Comparison of ENCODE assay signal across 15 cellular contexts in the genomic region with DNA sequence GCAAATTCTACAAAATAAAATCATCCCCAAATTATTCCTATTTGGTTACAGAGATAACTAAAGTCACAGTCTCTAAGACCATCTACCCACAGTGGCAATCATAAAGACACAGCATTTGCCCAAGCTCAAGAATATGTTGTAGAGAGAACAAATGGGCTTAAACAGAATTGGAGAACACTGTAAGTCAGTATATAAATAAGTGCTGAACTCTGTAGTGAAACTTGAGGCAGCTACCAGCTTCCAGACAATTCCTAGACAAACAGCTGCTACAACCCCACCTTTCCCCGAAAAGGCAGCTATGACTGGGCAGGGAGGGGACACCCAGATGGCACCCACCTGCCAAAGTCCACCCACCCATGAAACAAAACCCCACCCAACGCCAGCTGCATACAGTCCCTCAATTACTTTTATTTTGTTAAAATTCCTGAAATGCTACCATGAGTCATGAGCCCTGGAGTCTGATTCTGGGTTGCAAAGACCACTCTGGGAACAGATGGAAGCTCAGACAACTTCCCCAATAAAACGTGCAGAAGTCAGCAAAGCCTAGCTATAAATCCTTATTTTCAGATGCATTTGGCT. TPM values are rescaled to one million over a fixed set of nuclear protein-coding genes. Genes with fewer than 3 reads are reported as not detected.
DNase-seq lines count a peak whose midpoint lies in the region; ATAC-seq and TF ChIP-seq lines count a peak whose summit lies in the region.
"Had no signal": no experiment of that assay in that cellular context is flagged by ENCODE, and none has a peak within 500 bp of the region (broad histone marks: within the 10 kb centered on the region; RNA-seq: fewer than 3 reads in every experiment).

No MANE protein-coding gene starts in this region.

- no peak for ATAC-seq in left ventricle myocardium superior
- no peak for ATAC-seq in natural killer cell treated with Interleukin-12 subunit alpha and Interleukin-12 subunit beta and Interleukin-15 and Interleukin-18, amount 100 ng/mL, for 72 hours

- H3K9me3 Mint-ChIP-seq in activated T-cell treated with anti-CD3 and anti-CD28 coated beads, Interleukin-2, amount 50 U/mL, for 24 hours = peaks cover 4% of the 10 kb centered on the region
- H3K9me3 Mint-ChIP-seq in natural killer cell treated with Interleukin-12 subunit alpha and Interleukin-12 subunit beta and Interleukin-15 and Interleukin-18, amount 100 ng/mL, for 72 hours = no peaks in the 10 kb centered on the region

- H3K36me3 ChIP-seq in right atrium auricular region = no peaks in the 10 kb centered on the region
- H3K36me3 ChIP-seq in kidney epithelial cell (ENCODE audit: control insufficient read depth, insufficient read depth, low read length) = no peaks in the 10 kb centered on the region

- no peak overlapping the region for H3K27ac Mint-ChIP-seq in activated T-cell treated with anti-CD3 and anti-CD28 coated beads, Interleukin-2, amount 50 U/mL, for 24 hours
- no peak overlapping the region for H3K27ac Mint-ChIP-seq in natural killer cell treated with Interleukin-12 subunit alpha and Interleukin-12 subunit beta and Interleukin-15 and Interleukin-18, amount 100 ng/mL, for 72 hours

- peaks cover 57% of the 10 kb centered on the region for H3K4me1 Mint-ChIP-seq in activated T-cell treated with anti-CD3 and anti-CD28 coated beads, Interleukin-2, amount 50 U/mL, for 24 hours (ENCODE audit: low read depth)
- peaks cover 27 to 40% of the 10 kb centered on the region in 2 donors for H3K4me1 Mint-ChIP-seq in natural killer cell treated with Interleukin-12 subunit alpha and Interleukin-12 subunit beta and Interleukin-15 and Interleukin-18, amount 100 ng/mL, for 72 hours (ENCODE audit: low read depth in 2 of 2)

- H3K27me3 Mint-ChIP-seq in activated T-cell treated with anti-CD3 and anti-CD28 coated beads, Interleukin-2, amount 50 U/mL, for 24 hours = no peaks in the 10 kb centered on the region
- H3K27me3 Mint-ChIP-seq in natural killer cell treated with Interleukin-12 subunit alpha and Interleukin-12 subunit beta and Interleukin-15 and Interleukin-18, amount 100 ng/mL, for 72 hours = no peaks in the 10 kb centered on the region

- peaks cover 0 to 56% of the 10 kb centered on the region in 2 donors for H3K4me1 ChIP-seq in right atrium auricular region

- H3K4me3 ChIP-seq in right atrium auricular region = no peak overlapping the region
- H3K4me3 ChIP-seq in kidney epithelial cell (ENCODE audit: low read depth, low read length) = no peak overlapping the region

- TF ChIP-seq CTCF in right atrium auricular region (IDR thresholded peaks at IDR 0.05) (no peak), kidney epithelial cell (IDR thresholded peaks at IDR 0.05; ENCODE audit: insufficient read depth, low read length, poor library complexity, severe bottlenecking) (no peak)

- intact Hi-C loops in left ventricle myocardium superior (cut with micrococcal nuclease) = no loop called here

- peaks cover 0 to 5% of the 10 kb centered on the region in 2 donors for H3K9me3 ChIP-seq in right atrium auricular region

- H3K4me3 Mint-ChIP-seq in activated T-cell treated with anti-CD3 and anti-CD28 coated beads, Interleukin-2, amount 50 U/mL, for 24 hours = no peak overlapping the region
- H3K4me3 Mint-ChIP-seq in natural killer cell treated with Interleukin-12 subunit alpha and Interleukin-12 subunit beta and Interleukin-15 and Interleukin-18, amount 100 ng/mL, for 72 hours = no peak overlapping the region

- H3K27me3 ChIP-seq in right atrium auricular region (no peaks in the 10 kb centered on the region), kidney epithelial cell (ENCODE audit: control insufficient read depth, insufficient read depth, low read length) (no peaks in the 10 kb centered on the region)

- H3K27ac ChIP-seq in right atrium auricular region = peak overlapping the region; percentile 59 to 60
- H3K27ac ChIP-seq: VCaP had no signal

- DNase-seq in right atrium auricular region (ENCODE audit: low spot score) = no peak
- DNase-seq in left ventricle myocardium superior = no peak
- peak; percentile 59 for DNase-seq in astrocyte of the hippocampus (ENCODE audit: low read depth, low spot score)
- DNase-seq in kidney epithelial cell (ENCODE audit: low read depth) = peak; percentile 73
- no peak for DNase-seq in activated T-cell treated with anti-CD3 and anti-CD28 coated beads, Interleukin-2, amount 50 U/mL, for 24 hours
- DNase-seq in central memory CD4-positive, alpha-beta T cell = no peak
- DNase-seq in NCI-H2227 treated with DMSO at 0.1 percent for 48 hours (lab: John Stamatoyannopoulos, UW) = no peak
- DNase-seq in natural killer cell treated with Interleukin-12 subunit alpha and Interleukin-12 subunit beta and Interleukin-15 and Interleukin-18, amount 100 ng/mL, for 72 hours (ENCODE audit: low spot score) = no peak
- DNase-seq: activated T-cell treated with anti-CD3 and anti-CD28 coated beads, Interleukin-2, amount 50 U/mL, for 1 hour; caudate nucleus; GDM1; NCI-H1105 treated with DMSO at 0.1 percent for 48 hours; stimulated activated CD4-positive, alpha-beta T cell treated with anti-CD3 and anti-CD28 coated beads, Interleukin-2, amount 100 ng/mL, for 48 hours; substantia nigra had no signal

- H3K36me3 Mint-ChIP-seq in activated T-cell treated with anti-CD3 and anti-CD28 coated beads, Interleukin-2, amount 50 U/mL, for 24 hours (ENCODE audit: low read depth) = peaks cover 24% of the 10 kb centered on the region
- H3K36me3 Mint-ChIP-seq in natural killer cell treated with Interleukin-12 subunit alpha and Interleukin-12 subunit beta and Interleukin-15 and Interleukin-18, amount 100 ng/mL, for 72 hours = peaks cover 6% of the 10 kb centered on the region

RNA-seq across cellular contexts. Expression of gene RELL1, which starts 24.4 kb away (rescaled TPM):
- total RNA-seq in right atrium auricular region = 10 to 100 TPM; 25.3 to 33.9 TPM
- total RNA-seq in left ventricle myocardium superior = 21.9 TPM
- 55.2 and 60.7 TPM in 2 replicates for total RNA-seq in kidney epithelial cell
- 10 to 100 TPM; 11.5 to 23.7 TPM for total RNA-seq in natural killer cell treated with Interleukin-12 subunit alpha and Interleukin-12 subunit beta and Interleukin-15 and Interleukin-18, amount 100 ng/mL, for 72 hours

Comparison
In these comparisons a context has a peak if more than half of its experiments do, and no peak if none do; other contexts are left out.
1. DNase-seq: peak in astrocyte of the hippocampus (single experiment) and kidney epithelial cell (single experiment); none in right atrium auricular region (single experiment), left ventricle myocardium superior (single experiment), activated T-cell treated with anti-CD3 and anti-CD28 coated beads, Interleukin-2, amount 50 U/mL, for 24 hours (single experiment), central memory CD4-positive, alpha-beta T cell (single experiment), NCI-H2227 treated with DMSO at 0.1 percent for 48 hours (single experiment) and natural killer cell treated with Interleukin-12 subunit alpha and Interleukin-12 subunit beta and Interleukin-15 and Interleukin-18, amount 100 ng/mL, for 72 hours (single experiment).